In the genomic region with DNA sequence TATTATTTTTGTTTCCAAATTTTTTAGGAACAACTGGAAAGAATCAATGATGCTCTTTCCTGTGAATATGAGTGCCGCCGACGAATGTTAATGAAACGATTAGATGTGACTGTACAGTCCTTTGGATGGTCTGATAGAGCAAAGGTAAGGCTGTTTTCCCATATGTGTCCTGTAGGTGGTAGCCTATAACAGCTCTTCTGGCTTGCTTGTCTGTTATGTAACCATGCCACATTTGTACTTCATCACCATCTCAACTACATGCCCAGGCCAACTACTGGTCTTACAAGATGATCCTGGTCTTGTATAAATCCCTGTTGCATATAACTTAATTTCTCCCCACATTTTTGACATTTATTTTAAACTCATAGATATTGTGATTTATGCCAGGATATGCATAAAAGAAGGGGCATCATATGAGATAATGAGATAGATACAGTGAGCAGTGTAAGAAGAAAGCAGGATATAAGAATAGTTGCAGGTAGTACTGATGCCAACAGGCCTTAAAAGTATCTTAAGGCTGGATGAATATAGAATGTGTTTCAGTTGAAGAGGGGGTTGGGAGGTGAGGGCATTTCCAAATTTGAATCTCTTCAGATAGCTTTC, we compare ENCODE assay signal across 9 cellular contexts. TPM values are rescaled to one million over a fixed set of nuclear protein-coding genes. Genes with fewer than 3 reads are reported as not detected.
DNase-seq lines count a peak whose midpoint lies in the region; ATAC-seq, FAIRE-seq and TF ChIP-seq lines count a peak whose summit lies in the region.
"Had no signal": no experiment of that assay in that cellular context is flagged by ENCODE, and none has a peak within 500 bp of the region (broad histone marks: within the 10 kb centered on the region; RNA-seq: fewer than 3 reads in every experiment).

No MANE protein-coding gene starts in this region.

- H3K4me2 ChIP-seq in K562 (ENCODE audit: insufficient read depth, low read length), result no peak overlapping the region

- H4K20me1 ChIP-seq in K562 (replicated peaks; ENCODE audit: control insufficient read depth, insufficient read depth, low read length), result no peaks in the 10 kb centered on the region

- no peak overlapping the region for H3K27ac ChIP-seq in K562 (ENCODE audit: extremely low read depth, low read depth, low read length)
- H3K27ac ChIP-seq in iPS DF 6.9 (ENCODE audit: low read length), result no peak overlapping the region
- H3K27ac ChIP-seq: neutrophil had no signal

- H3K27me3 Mint-ChIP-seq in stimulated activated memory B cell treated with anti-CD40 and anti-IgM and Interleukin-4, amounts not matched to agents 10 μg/mL and 1 μg/mL and 100 μg/mL, for 72 hours, result no peaks in the 10 kb centered on the region

- H3K27me3 ChIP-seq in K562 (ENCODE audit: control insufficient read depth in 2 of 2, insufficient read depth in 2 of 2, low read length in 2 of 2) (no peaks in the 10 kb centered on the region), iPS DF 6.9 (ENCODE audit: control insufficient read depth, insufficient read depth, low read length) (no peaks in the 10 kb centered on the region)
- H3K27me3 ChIP-seq: neutrophil had no signal

- H3K9ac ChIP-seq in K562 (ENCODE audit: insufficient read depth in 1 of 2, low read depth in 2 of 2, low read length in 2 of 2), result no peak overlapping the region

- H3K27ac Mint-ChIP-seq in stimulated activated memory B cell treated with anti-CD40 and anti-IgM and Interleukin-4, amounts not matched to agents 10 μg/mL and 1 μg/mL and 100 μg/mL, for 72 hours, result no peak overlapping the region

- peaks cover 74% of the 10 kb centered on the region for H3K36me3 ChIP-seq in K562 (ENCODE audit: control insufficient read depth, insufficient read depth, low read length)
- H3K36me3 ChIP-seq in iPS DF 6.9 (ENCODE audit: control insufficient read depth, insufficient read depth, low read length), result peaks cover 3% of the 10 kb centered on the region; the same call in 1 of the 2 replicates

- POLR2A ChIA-PET in K562 (lab: Yijun Ruan, JAX), result interaction anchor here (1.1 kb wide), 1 partner anchor 19 kb away, joined by 4 read pairs; no protein-coding TSS in a partner anchor

- H3K4me3 ChIP-seq in K562 (no peak overlapping the region), iPS DF 6.9 (ENCODE audit: low read length) (no peak overlapping the region)

- DNase-seq in activated T-cell treated with anti-CD3 and anti-CD28 coated beads for 24 hours (ENCODE audit: low read depth) (peak; percentile 17), NOMO-1 treated with dmso at 0.1 percent for 144 hours (lab: John Stamatoyannopoulos, UW; ENCODE audit: unreplicated experiment) (peak; percentile 34), K562 (ENCODE audit: extremely low read depth in 1 of 4, low spot score in 3 of 4) (peak; percentile 35 to 58 (median 48)), iPS DF 6.9 (ENCODE audit: low read depth, low spot score) (peak; percentile 16)
- no peak for DNase-seq in activated T-cell treated with anti-CD3 and anti-CD28 coated beads, Interleukin-2, amount 50 U/mL, for 1 hour

- peaks cover 36% of the 10 kb centered on the region for H3K36me3 Mint-ChIP-seq in stimulated activated memory B cell treated with anti-CD40 and anti-IgM and Interleukin-4, amounts not matched to agents 10 μg/mL and 1 μg/mL and 100 μg/mL, for 72 hours

- peak; percentile 83 to 85 for TF ChIP-seq RAD21 in K562 (CRISPR knock-in tag; conservative IDR thresholded peaks at IDR 0.05 in 1 of 2, IDR thresholded peaks at IDR 0.05 in 1 of 2)

- intact Hi-C loops in K562 (cut with micrococcal nuclease), result loop anchor here (1.0 to 10.0 kb wide), 4 partner anchors 34 to 209 kb away; a partner anchor contains a TSS

- H3K9me3 ChIP-seq in K562 (replicated peaks; ENCODE audit: control insufficient read depth, insufficient read depth, low read depth, low read length), result no peaks in the 10 kb centered on the region
- no peaks in the 10 kb centered on the region for H3K9me3 ChIP-seq in iPS DF 6.9 (ENCODE audit: control insufficient read depth, insufficient read depth, low read length)
- H3K9me3 ChIP-seq: neutrophil had no signal

- TF ChIP-seq EP300 in K562 (IDR thresholded peaks at IDR 0.05; ENCODE audit: low read length), result no peak

- FAIRE-seq in K562 (lab: Jason Lieb, UNC), result peak; percentile 95

- no peaks in the 10 kb centered on the region for H3K9me1 ChIP-seq in K562 (ENCODE audit: control insufficient read depth, insufficient read depth, low read length)

- H3K4me1 ChIP-seq in K562 (replicated peaks in 1 of 2; ENCODE audit: control insufficient read depth in 2 of 2, insufficient read depth in 2 of 2, low read length in 2 of 2), result no peaks in the 10 kb centered on the region
- H3K4me1 ChIP-seq in iPS DF 6.9 (ENCODE audit: control insufficient read depth, insufficient read depth, low read length), result no peaks in the 10 kb centered on the region

- no peaks in the 10 kb centered on the region for H3K9me3 Mint-ChIP-seq in stimulated activated memory B cell treated with anti-CD40 and anti-IgM and Interleukin-4, amounts not matched to agents 10 μg/mL and 1 μg/mL and 100 μg/mL, for 72 hours

- CTCF ChIA-PET in K562 (lab: Yijun Ruan, JAX; ENCODE audit: low intra/inter-chr PET ratio), result interaction anchor here (0.5 to 1.4 kb wide), 8 partner anchors 69 to 1471 kb away, joined by 3 to 6 read pairs (median 3); a partner anchor contains a TSS

- in situ Hi-C loops in K562 (cut with MboI), result loop anchor here (10.0 kb wide), 1 partner anchor 221 kb away; no protein-coding TSS in a partner anchor

- peak; percentile 48 to 70 (median 69) for TF ChIP-seq CTCF in K562 (IDR thresholded peaks at IDR 0.05 in 2 of 3, conservative IDR thresholded peaks at IDR 0.05 in 1 of 3; ENCODE audit: insufficient read depth in 2 of 3, low read depth in 1 of 3, low read length in 3 of 3)

- H2AFZ ChIP-seq in K562 (ENCODE audit: low read depth, low read length), result no peak overlapping the region

- H3K4me3 Mint-ChIP-seq in stimulated activated memory B cell treated with anti-CD40 and anti-IgM and Interleukin-4, amounts not matched to agents 10 μg/mL and 1 μg/mL and 100 μg/mL, for 72 hours, result no peak overlapping the region

- no peak for TF ChIP-seq POLR2A in K562 (conservative IDR thresholded peaks at IDR 0.05)

- 75% methylated on average over 4 of the region's 4 CpGs for WGBS in K562 (ENCODE audit: insufficient coverage, low coverage, missing lambda C conversion rate)
- WGBS in iPS DF 6.9 (ENCODE audit: insufficient coverage, insufficient read length), result no CpG with 5 or more reads among the region's 4 CpGs

- H3K4me1 Mint-ChIP-seq in stimulated activated memory B cell treated with anti-CD40 and anti-IgM and Interleukin-4, amounts not matched to agents 10 μg/mL and 1 μg/mL and 100 μg/mL, for 72 hours, result no peaks in the 10 kb centered on the region

- BruUV-seq in K562 (replicated peaks; lab: Mats Ljungman, UMichigan), result no TSS peak

- peak; percentile 93 for ATAC-seq in GM21390 (IDR thresholded peaks at IDR 0.05; ENCODE audit: unreplicated experiment)
- peak; percentile 72 for ATAC-seq in HG03558 (IDR thresholded peaks at IDR 0.05; ENCODE audit: extremely low read depth, unreplicated experiment)
- peak; percentile 92 for ATAC-seq in K562
- peak; percentile 79 for ATAC-seq in stimulated activated memory B cell treated with anti-CD40 and anti-IgM and Interleukin-4, amounts not matched to agents 10 μg/mL and 1 μg/mL and 100 μg/mL, for 72 hours

- no peaks in the 10 kb centered on the region for H3K79me2 ChIP-seq in K562 (ENCODE audit: control insufficient read depth, insufficient read depth, low read length)

TF ChIP-seq in K562, 482 proteins besides CTCF, POLR2A, EP300 and RAD21 (continues in another document):
- TF ChIP-seq, protein P1, sequence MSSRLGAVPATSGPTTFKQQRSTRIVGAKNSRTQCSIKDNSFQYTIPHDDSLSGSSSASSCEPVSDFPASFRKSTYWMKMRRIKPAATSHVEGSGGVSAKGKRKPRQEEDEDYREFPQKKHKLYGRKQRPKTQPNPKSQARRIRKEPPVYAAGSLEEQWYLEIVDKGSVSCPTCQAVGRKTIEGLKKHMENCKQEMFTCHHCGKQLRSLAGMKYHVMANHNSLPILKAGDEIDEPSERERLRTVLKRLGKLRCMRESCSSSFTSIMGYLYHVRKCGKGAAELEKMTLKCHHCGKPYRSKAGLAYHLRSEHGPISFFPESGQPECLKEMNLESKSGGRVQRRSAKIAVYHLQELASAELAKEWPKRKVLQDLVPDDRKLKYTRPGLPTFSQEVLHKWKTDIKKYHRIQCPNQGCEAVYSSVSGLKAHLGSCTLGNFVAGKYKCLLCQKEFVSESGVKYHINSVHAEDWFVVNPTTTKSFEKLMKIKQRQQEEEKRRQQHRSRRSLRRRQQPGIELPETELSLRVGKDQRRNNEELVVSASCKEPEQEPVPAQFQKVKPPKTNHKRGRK (tag; IDR thresholded peaks at IDR 0.05), result no peak
- TF ChIP-seq, protein P2, sequence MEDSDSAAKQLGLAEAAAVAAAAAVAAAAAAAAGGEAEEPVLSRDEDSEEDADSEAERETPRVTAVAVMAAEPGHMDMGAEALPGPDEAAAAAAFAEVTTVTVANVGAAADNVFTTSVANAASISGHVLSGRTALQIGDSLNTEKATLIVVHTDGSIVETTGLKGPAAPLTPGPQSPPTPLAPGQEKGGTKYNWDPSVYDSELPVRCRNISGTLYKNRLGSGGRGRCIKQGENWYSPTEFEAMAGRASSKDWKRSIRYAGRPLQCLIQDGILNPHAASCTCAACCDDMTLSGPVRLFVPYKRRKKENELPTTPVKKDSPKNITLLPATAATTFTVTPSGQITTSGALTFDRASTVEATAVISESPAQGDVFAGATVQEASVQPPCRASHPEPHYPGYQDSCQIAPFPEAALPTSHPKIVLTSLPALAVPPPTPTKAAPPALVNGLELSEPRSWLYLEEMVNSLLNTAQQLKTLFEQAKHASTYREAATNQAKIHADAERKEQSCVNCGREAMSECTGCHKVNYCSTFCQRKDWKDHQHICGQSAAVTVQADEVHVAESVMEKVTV (CRISPR knock-in tag; IDR thresholded peaks at IDR 0.05), result peak; percentile 68

RNA-seq across cellular contexts. Expression of a gene that starts 20.3 kb away (rescaled TPM):
- total RNA-seq in K562 (2011; cell fraction: chromatin; rRNA removed; ENCODE audit: low replicate concordance), result 8.0 and 44.2 TPM in 2 replicates
- total RNA-seq in K562 (2011; cell fraction: nucleolus; rRNA removed), result 4.5 and 7.1 TPM in 2 replicates
- total RNA-seq in K562 (2011; cell fraction: nucleoplasm; rRNA removed), result 24.4 and 41.8 TPM in 2 replicates
- 5.5 and 10.9 TPM in 2 replicates for total RNA-seq in K562 (2014; rRNA removed)
- total RNA-seq in K562 (2014; rRNA removed; fragmentation: Illumina TruSeq; extraction: Trizol), result 9.4 and 10.0 TPM in 2 replicates
- total RNA-seq in K562 (2015; rRNA removed; fragmentation: Illumina TruSeq; extraction: Trizol), result 7.6 and 8.3 TPM in 2 replicates
- total RNA-seq in K562 (2021), result 26.2 and 29.4 TPM in 2 replicates
- polyA plus RNA-seq in K562 (2011; rRNA removed), result 35.7 and 42.0 TPM in 2 replicates
- 2.1 and 5.4 TPM in 2 replicates for polyA plus RNA-seq in K562 (2011; cell fraction: cytosol; rRNA removed)
- 1.8 and 2.7 TPM in 2 replicates for polyA plus RNA-seq in K562 (2011; cell fraction: nucleus; rRNA removed)
- polyA plus RNA-seq in K562 (2012), result 30.5 and 33.9 TPM in 2 replicates
- polyA plus RNA-seq in K562 (2014; fragmentation: Illumina TruSeq; extraction: Trizol), result 29.5 and 34.0 TPM in 2 replicates
- 1 to 10 TPM; 3.1 to 3.7 TPM for polyA plus RNA-seq in K562 (2014; fragmentation: Nextera tagmentation; extraction: Ambion mirVana)
- 20.6 and 21.4 TPM in 2 replicates for polyA plus RNA-seq in K562 (2014; rRNA removed)
- polyA minus RNA-seq in K562 (2011; rRNA and poly(A)+ RNA removed), result 18.5 and 21.2 TPM in 2 replicates
- polyA minus RNA-seq in K562 (2011; cell fraction: cytosol; rRNA and poly(A)+ RNA removed), result 7.5 and 8.0 TPM in 2 replicates
- 13.1 and 21.1 TPM in 2 replicates for polyA minus RNA-seq in K562 (2011; cell fraction: nucleus; rRNA and poly(A)+ RNA removed)
